ENCODE assay signal across 12 cellular contexts in genomic region chr2:170362895-170363582, GRCh38.
DNase-seq lines count a peak whose midpoint lies in the region; ATAC-seq and TF ChIP-seq lines count a peak whose summit lies in the region.
"Had no signal": no experiment of that assay in that cellular context is flagged by ENCODE, and none has a peak within 500 bp of the region (broad histone marks: within the 10 kb centered on the region; RNA-seq: fewer than 3 reads in every experiment).

No MANE protein-coding gene starts in this region.

- no peak for TF ChIP-seq POLR2A in HCT116 (IDR thresholded peaks at IDR 0.05; ENCODE audit: borderline replicate concordance, extremely low read depth, insufficient read depth, insufficient read length)

- no peaks in the 10 kb centered on the region for H3K9me3 Mint-ChIP-seq in endothelial cell (ENCODE audit: unreplicated experiment)
- H3K9me3 Mint-ChIP-seq: activated naive CD4-positive, alpha-beta T cell treated with anti-CD3 and anti-CD28 coated beads, Interleukin-2, amount 50 U/mL, for 24 hours; naive thymus-derived CD4-positive, alpha-beta T cell had no signal

- H3K27ac Mint-ChIP-seq in endothelial cell (ENCODE audit: unreplicated experiment): peak overlapping the region; percentile 69
- H3K27ac Mint-ChIP-seq: activated naive CD4-positive, alpha-beta T cell treated with anti-CD3 and anti-CD28 coated beads, Interleukin-2, amount 50 U/mL, for 24 hours had no signal

- H3K4me2 ChIP-seq in HCT116 (ENCODE audit: low read length): no peak overlapping the region

- H3K36me3 Mint-ChIP-seq in endothelial cell (ENCODE audit: low read depth, unreplicated experiment): no peaks in the 10 kb centered on the region
- H3K36me3 Mint-ChIP-seq: activated naive CD4-positive, alpha-beta T cell treated with anti-CD3 and anti-CD28 coated beads, Interleukin-2, amount 50 U/mL, for 24 hours; naive thymus-derived CD4-positive, alpha-beta T cell had no signal

- H3K4me3 Mint-ChIP-seq in endothelial cell (ENCODE audit: unreplicated experiment): no peak overlapping the region
- H3K4me3 Mint-ChIP-seq: activated naive CD4-positive, alpha-beta T cell treated with anti-CD3 and anti-CD28 coated beads, Interleukin-2, amount 50 U/mL, for 24 hours had no signal

- peak; percentile 17; the same call in 1 of the 2 replicates for TF ChIP-seq RAD21 in HCT116 (IDR thresholded peaks at IDR 0.05; ENCODE audit: low read depth)

- H3K27me3 Mint-ChIP-seq in endothelial cell (ENCODE audit: unreplicated experiment): peaks cover 1% of the 10 kb centered on the region

- no peak overlapping the region for H3K4me3 ChIP-seq in AG10803 (ENCODE audit: low read length)
- H3K4me3 ChIP-seq in HCT116 (replicated peaks in 1 of 2; ENCODE audit: low read depth in 1 of 2, low read length in 2 of 2): no peak overlapping the region
- no peak overlapping the region for H3K4me3 ChIP-seq in left ventricle myocardium inferior

- H3K4me1 ChIP-seq in HCT116 (ENCODE audit: control insufficient read depth in 1 of 2, insufficient read depth in 2 of 2, low read length in 2 of 2) (peaks cover 0 to 6% of the 10 kb centered on the region in 2 experiments; a peak in 1 of 4 replicates), left ventricle myocardium inferior (no peaks in the 10 kb centered on the region)

- ATAC-seq in HCT116: no peak
- no peak for ATAC-seq in HG03139 (IDR thresholded peaks at IDR 0.05; ENCODE audit: unreplicated experiment)
- no peak for ATAC-seq in GM19463 (IDR thresholded peaks at IDR 0.05; ENCODE audit: unreplicated experiment)
- ATAC-seq: naive thymus-derived CD4-positive, alpha-beta T cell had no signal

- no peak overlapping the region for H2AFZ ChIP-seq in HCT116 (ENCODE audit: low read depth, low read length, poor library complexity, severe bottlenecking)

- RAD21 ChIA-PET in HCT116 (lab: Charles Lee; ENCODE audit: low non-redundant PET in 1 of 2, low total read pairs in 2 of 2, uncharacterized antibody in 2 of 2, unreplicated experiment in 2 of 2): no interaction called here

- H3K27ac ChIP-seq in HCT116 (ENCODE audit: low read depth, low read length): no peak overlapping the region
- H3K27ac ChIP-seq in left ventricle myocardium inferior (replicated peaks): no peak overlapping the region

- H4K20me1 ChIP-seq in HCT116 (ENCODE audit: insufficient read depth): no peaks in the 10 kb centered on the region

- POLR2A ChIA-PET in HCT116 (lab: Charles Lee): no interaction called here

- H3K9me2 ChIP-seq in HCT116 (ENCODE audit: insufficient read depth): no peaks in the 10 kb centered on the region

- in situ Hi-C loops in SK-MEL-5 (cut with HindIII; ENCODE audit: low pct_unique_long_range_greater_than_20kb, low sequenced_read_pairs): no loop called here

- no peak overlapping the region for H3K9ac ChIP-seq in HCT116 (ENCODE audit: low read length)

- H3K36me3 ChIP-seq in HCT116 (ENCODE audit: control insufficient read depth in 1 of 2, insufficient read depth in 2 of 2, low read length in 2 of 2) (no peaks in the 10 kb centered on the region), left ventricle myocardium inferior (no peaks in the 10 kb centered on the region)

- no TSS peak for BruUV-seq in HCT116 (replicated peaks; lab: Mats Ljungman, UMichigan)

- peak; percentile 44 for DNase-seq in AG10803 (ENCODE audit: low read depth)
- no peak for DNase-seq in HCT116 (ENCODE audit: low read depth, low spot score)
- peak; percentile 95 for DNase-seq in SK-MEL-5 (ENCODE audit: low read depth, low spot score)
- DNase-seq in endothelial cell (ENCODE audit: low spot score): no peak
- no peak for DNase-seq in left ventricle myocardium inferior
- DNase-seq in LoVo (ENCODE audit: low spot score): no peak
- DNase-seq: COR-L47, NCI-H2029 had no signal

- no peaks in the 10 kb centered on the region for H3K9me3 ChIP-seq in HCT116 (ENCODE audit: control insufficient read depth in 1 of 2, insufficient read depth in 1 of 2, low read depth in 1 of 2, low read length in 2 of 2)
- H3K9me3 ChIP-seq in left ventricle myocardium inferior (replicated peaks): no peaks in the 10 kb centered on the region

- no peaks in the 10 kb centered on the region for H3K79me2 ChIP-seq in HCT116 (ENCODE audit: insufficient read depth, low read length)

- intact Hi-C loops in HCT116 (cut with micrococcal nuclease): loop anchor here (5.0 to 10.0 kb wide), 3 partner anchors 428 to 908 kb away; partner anchors contain the start of gene GAD1
- intact Hi-C loops in left ventricle myocardium inferior (cut with micrococcal nuclease): loop anchor here (10.0 kb wide), 1 partner anchor 452 kb away; the partner anchor contains the start of gene GAD1

- CTCF ChIA-PET in HCT116 (lab: Charles Lee): interaction anchor here (0.9 to 3.4 kb wide), 4 partner anchors 14 to 453 kb away, joined by 3 to 19 read pairs (median 8); partner anchors contain the start of gene GAD1

- peaks cover 62% of the 10 kb centered on the region for H3K4me1 Mint-ChIP-seq in endothelial cell (ENCODE audit: unreplicated experiment)

- H3K27me3 ChIP-seq in HCT116 (ENCODE audit: insufficient read depth, low read length): peaks cover 22% of the 10 kb centered on the region; the same call in 1 of the 2 replicates
- peaks cover 98% of the 10 kb centered on the region for H3K27me3 ChIP-seq in left ventricle myocardium inferior (ENCODE audit: low read depth)

- TF ChIP-seq CTCF in AG10803 (conservative IDR thresholded peaks at IDR 0.05; ENCODE audit: low read length) (peak; percentile 15; the same call in 1 of the 2 replicates), HCT116 (IDR thresholded peaks at IDR 0.05 in 2 of 3, conservative IDR thresholded peaks at IDR 0.05 in 1 of 3; ENCODE audit: borderline replicate concordance in 1 of 3, insufficient read depth in 1 of 3, low read depth in 2 of 3, low read length in 2 of 3) (0 out of 6 replicates have a peak, but pooled peaks of 1 of the 3 experiments have one; percentile 11), endothelial cell (IDR thresholded peaks at IDR 0.05; ENCODE audit: unreplicated experiment) (no peak), left ventricle myocardium inferior (IDR thresholded peaks at IDR 0.05; ENCODE audit: borderline replicate concordance) (no peak)

TF ChIP-seq in HCT116, 20 proteins besides CTCF, POLR2A, EP300 and RAD21:
- no peak for TF ChIP-seq POLR2AphosphoS5 (IDR thresholded peaks at IDR 0.05; ENCODE audit: low read depth, low read length)
- TF ChIP-seq, protein P1, sequence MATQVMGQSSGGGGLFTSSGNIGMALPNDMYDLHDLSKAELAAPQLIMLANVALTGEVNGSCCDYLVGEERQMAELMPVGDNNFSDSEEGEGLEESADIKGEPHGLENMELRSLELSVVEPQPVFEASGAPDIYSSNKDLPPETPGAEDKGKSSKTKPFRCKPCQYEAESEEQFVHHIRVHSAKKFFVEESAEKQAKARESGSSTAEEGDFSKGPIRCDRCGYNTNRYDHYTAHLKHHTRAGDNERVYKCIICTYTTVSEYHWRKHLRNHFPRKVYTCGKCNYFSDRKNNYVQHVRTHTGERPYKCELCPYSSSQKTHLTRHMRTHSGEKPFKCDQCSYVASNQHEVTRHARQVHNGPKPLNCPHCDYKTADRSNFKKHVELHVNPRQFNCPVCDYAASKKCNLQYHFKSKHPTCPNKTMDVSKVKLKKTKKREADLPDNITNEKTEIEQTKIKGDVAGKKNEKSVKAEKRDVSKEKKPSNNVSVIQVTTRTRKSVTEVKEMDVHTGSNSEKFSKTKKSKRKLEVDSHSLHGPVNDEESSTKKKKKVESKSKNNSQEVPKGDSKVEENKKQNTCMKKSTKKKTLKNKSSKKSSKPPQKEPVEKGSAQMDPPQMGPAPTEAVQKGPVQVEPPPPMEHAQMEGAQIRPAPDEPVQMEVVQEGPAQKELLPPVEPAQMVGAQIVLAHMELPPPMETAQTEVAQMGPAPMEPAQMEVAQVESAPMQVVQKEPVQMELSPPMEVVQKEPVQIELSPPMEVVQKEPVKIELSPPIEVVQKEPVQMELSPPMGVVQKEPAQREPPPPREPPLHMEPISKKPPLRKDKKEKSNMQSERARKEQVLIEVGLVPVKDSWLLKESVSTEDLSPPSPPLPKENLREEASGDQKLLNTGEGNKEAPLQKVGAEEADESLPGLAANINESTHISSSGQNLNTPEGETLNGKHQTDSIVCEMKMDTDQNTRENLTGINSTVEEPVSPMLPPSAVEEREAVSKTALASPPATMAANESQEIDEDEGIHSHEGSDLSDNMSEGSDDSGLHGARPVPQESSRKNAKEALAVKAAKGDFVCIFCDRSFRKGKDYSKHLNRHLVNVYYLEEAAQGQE (IDR thresholded peaks at IDR 0.05; ENCODE audit: low read depth): no peak
- no peak for TF ChIP-seq CBX3 (IDR thresholded peaks at IDR 0.05; ENCODE audit: low read depth)
- no peak for TF ChIP-seq ZNF274 (IDR thresholded peaks at IDR 0.05; ENCODE audit: low read depth, low read length)
- no peak for TF ChIP-seq ELF1 (IDR thresholded peaks at IDR 0.05; ENCODE audit: borderline replicate concordance, low read depth)
- TF ChIP-seq, protein P2, sequence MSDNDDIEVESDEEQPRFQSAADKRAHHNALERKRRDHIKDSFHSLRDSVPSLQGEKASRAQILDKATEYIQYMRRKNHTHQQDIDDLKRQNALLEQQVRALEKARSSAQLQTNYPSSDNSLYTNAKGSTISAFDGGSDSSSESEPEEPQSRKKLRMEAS (IDR thresholded peaks at IDR 0.05): no peak
TF ChIP-seq in HCT116: peak in this region for 0.

Comparison
In these comparisons a context has a peak if more than half of its experiments do, and no peak if none do; other contexts are left out.
1. DNase-seq: peak in AG10803 (single experiment) and SK-MEL-5 (single experiment); none in HCT116 (single experiment), endothelial cell (single experiment), left ventricle myocardium inferior (single experiment) and LoVo (single experiment).